Comparison of ENCODE assay signal across 1 cellular context in genomic region chr6:165872811-165873210, GRCh38.
TF ChIP-seq lines count a peak whose summit lies in the region.

No MANE protein-coding gene starts in this region.

TF ChIP-seq in H1, 55 proteins besides CTCF, POLR2A, EP300 and RAD21:
- TF ChIP-seq CHD7 (IDR thresholded peaks at IDR 0.05; ENCODE audit: insufficient replicate concordance, low read length) (no peak), BRCA1 (IDR thresholded peaks at IDR 0.05; ENCODE audit: low read depth, low read length) (no peak), ZNF274 (IDR thresholded peaks at IDR 0.05; ENCODE audit: borderline replicate concordance, extremely low read depth, low read length) (no peak), KDM4A (IDR thresholded peaks at IDR 0.05; ENCODE audit: low read depth, low read length, severe bottlenecking) (no peak), CEBPB (IDR thresholded peaks at IDR 0.05; ENCODE audit: low read depth, low read length) (no peak), HDAC6 (IDR thresholded peaks at IDR 0.05; ENCODE audit: low read depth, low read length) (no peak), JUN (IDR thresholded peaks at IDR 0.05; ENCODE audit: low read depth, low read length) (no peak), MAFK (IDR thresholded peaks at IDR 0.05; ENCODE audit: low read depth, low read length) (no peak), TAF1 (IDR thresholded peaks at IDR 0.05; ENCODE audit: low read depth, low read length) (no peak), BCL11A (IDR thresholded peaks at IDR 0.05; ENCODE audit: low read depth in 2 of 2, low read length in 2 of 2) (no peak), HDAC2 (IDR thresholded peaks at IDR 0.05; ENCODE audit: borderline replicate concordance in 1 of 2, low read depth in 2 of 2, low read length in 2 of 2) (no peak), CTBP2 (IDR thresholded peaks at IDR 0.05; ENCODE audit: borderline replicate concordance, insufficient read depth, insufficient read length, low read length) (no peak), POLR2AphosphoS5 (IDR thresholded peaks at IDR 0.05; ENCODE audit: low read depth, low read length) (no peak), NRF1 (IDR thresholded peaks at IDR 0.05; ENCODE audit: low read depth, low read length) (no peak)
- TF ChIP-seq, protein P1, sequence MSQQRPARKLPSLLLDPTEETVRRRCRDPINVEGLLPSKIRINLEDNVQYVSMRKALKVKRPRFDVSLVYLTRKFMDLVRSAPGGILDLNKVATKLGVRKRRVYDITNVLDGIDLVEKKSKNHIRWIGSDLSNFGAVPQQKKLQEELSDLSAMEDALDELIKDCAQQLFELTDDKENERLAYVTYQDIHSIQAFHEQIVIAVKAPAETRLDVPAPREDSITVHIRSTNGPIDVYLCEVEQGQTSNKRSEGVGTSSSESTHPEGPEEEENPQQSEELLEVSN (IDR thresholded peaks at IDR 0.05): no peak
- TF ChIP-seq, protein P2, sequence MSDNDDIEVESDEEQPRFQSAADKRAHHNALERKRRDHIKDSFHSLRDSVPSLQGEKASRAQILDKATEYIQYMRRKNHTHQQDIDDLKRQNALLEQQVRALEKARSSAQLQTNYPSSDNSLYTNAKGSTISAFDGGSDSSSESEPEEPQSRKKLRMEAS (IDR thresholded peaks at IDR 0.05): no peak
